13 cellular contexts compared by ENCODE assay signal in the genomic region with DNA sequence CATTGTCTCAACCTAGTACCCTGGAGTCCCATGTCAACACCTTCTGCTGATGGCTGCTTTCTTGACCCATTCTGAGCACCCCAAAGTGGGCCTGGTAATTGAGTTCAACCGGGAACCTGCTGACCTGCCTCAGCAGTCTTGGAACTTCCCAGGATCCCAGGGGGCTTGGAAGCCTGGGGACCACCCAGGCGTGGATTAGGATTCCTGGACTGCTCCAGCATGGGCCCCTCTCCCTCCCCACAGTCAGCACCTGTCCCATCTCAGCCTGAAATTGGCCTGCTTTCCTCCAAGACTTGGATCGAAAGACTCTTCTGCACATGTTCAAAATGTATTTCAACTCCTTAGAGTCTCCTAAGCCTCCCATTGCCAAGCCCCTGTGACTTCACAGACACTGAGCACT. TPM values are rescaled to one million over a fixed set of nuclear protein-coding genes. Genes with fewer than 3 reads are reported as not detected.
DNase-seq lines count a peak whose midpoint lies in the region; ATAC-seq and TF ChIP-seq lines count a peak whose summit lies in the region.
"Had no signal": no experiment of that assay in that cellular context is flagged by ENCODE, and none has a peak within 500 bp of the region (broad histone marks: within the 10 kb centered on the region; RNA-seq: fewer than 3 reads in every experiment).

No MANE protein-coding gene starts in this region.

- H3K4me3 ChIP-seq in SJCRH30 (no peak overlapping the region), prostate gland (no peak overlapping the region)
- H3K4me3 ChIP-seq in effector memory CD4-positive, alpha-beta T cell (ENCODE audit: insufficient read depth, low read depth, low read length, poor library complexity, severe bottlenecking), result no peak overlapping the region
- H3K4me3 ChIP-seq: HAP-1 had no signal

- ATAC-seq in left ventricle myocardium superior, result peak; percentile 45
- ATAC-seq in Right ventricle myocardium inferior, result no peak
- ATAC-seq: CD8-positive, alpha-beta T cell had no signal

- H3K9me3 ChIP-seq in SJCRH30 (replicated peaks) (no peaks in the 10 kb centered on the region), prostate gland (no peaks in the 10 kb centered on the region)
- H3K9me3 ChIP-seq in effector memory CD4-positive, alpha-beta T cell (ENCODE audit: control insufficient read depth, low read length), result no peaks in the 10 kb centered on the region
- H3K9me3 ChIP-seq: HAP-1 had no signal

- no peaks in the 10 kb centered on the region for H3K9me3 Mint-ChIP-seq in dendritic cell treated with granulocyte-macrophage colony-stimulating factor and Interleukin-4, amounts not matched to agents 40 ng/mL and 50 ng/mL, for 4 days
- no peaks in the 10 kb centered on the region for H3K9me3 Mint-ChIP-seq in type B pancreatic cell
- H3K9me3 Mint-ChIP-seq: CD8-positive, alpha-beta T cell had no signal

- H3K36me3 ChIP-seq in SJCRH30 (no peaks in the 10 kb centered on the region), prostate gland (no peaks in the 10 kb centered on the region)
- H3K36me3 ChIP-seq in effector memory CD4-positive, alpha-beta T cell (ENCODE audit: control insufficient read depth, insufficient read depth, low read length), result no peaks in the 10 kb centered on the region
- H3K36me3 ChIP-seq: HAP-1 had no signal

- H3K27ac ChIP-seq in SJCRH30 (no peak overlapping the region), prostate gland (no peak overlapping the region)
- no peak overlapping the region for H3K27ac ChIP-seq in effector memory CD4-positive, alpha-beta T cell (ENCODE audit: insufficient read depth, low read length, poor library complexity, severe bottlenecking)
- H3K27ac ChIP-seq: 22Rv1, C4-2B had no signal

- H3K4me3 Mint-ChIP-seq in dendritic cell treated with granulocyte-macrophage colony-stimulating factor and Interleukin-4, amounts not matched to agents 40 ng/mL and 50 ng/mL, for 4 days, result no peak overlapping the region
- no peak overlapping the region for H3K4me3 Mint-ChIP-seq in type B pancreatic cell
- H3K4me3 Mint-ChIP-seq: CD8-positive, alpha-beta T cell had no signal

- no peaks in the 10 kb centered on the region for H3K27me3 Mint-ChIP-seq in dendritic cell treated with granulocyte-macrophage colony-stimulating factor and Interleukin-4, amounts not matched to agents 40 ng/mL and 50 ng/mL, for 4 days
- no peaks in the 10 kb centered on the region for H3K27me3 Mint-ChIP-seq in type B pancreatic cell

- 79% methylated on average over 3 of the region's 3 CpGs for WGBS in prostate gland

- intact Hi-C loops in left ventricle myocardium superior (cut with micrococcal nuclease) (no loop called here), Right ventricle myocardium inferior (cut with DNase I) (no loop called here), prostate gland (cut with DNase I) (no loop called here)
- intact Hi-C loops in dendritic cell treated with granulocyte-macrophage colony-stimulating factor and Interleukin-4, amounts not matched to agents 40 ng/mL and 50 ng/mL, for 4 days (cut with micrococcal nuclease), result loop anchor here (10.0 kb wide), 1 partner anchor 139 kb away; a partner anchor contains a TSS

- DNase-seq in left ventricle myocardium superior, result no peak
- no peak for DNase-seq in Right ventricle myocardium inferior (ENCODE audit: missing footprints)
- peak; percentile 51 to 60 for DNase-seq in SJCRH30
- no peak for DNase-seq in type B pancreatic cell (ENCODE audit: extremely low spot score, unreplicated experiment)
- no peak for DNase-seq in effector memory CD4-positive, alpha-beta T cell
- no peak for DNase-seq in activated naive CD4-positive, alpha-beta T cell treated with anti-CD3 and anti-CD28 coated beads, Interleukin-2, amount 50 U/mL, for 16 hours
- DNase-seq in prostate gland (ENCODE audit: low spot score), result no peak
- DNase-seq: CD8-positive, alpha-beta T cell; COR-L47 had no signal

- no peaks in the 10 kb centered on the region for H3K36me3 Mint-ChIP-seq in dendritic cell treated with granulocyte-macrophage colony-stimulating factor and Interleukin-4, amounts not matched to agents 40 ng/mL and 50 ng/mL, for 4 days (ENCODE audit: low read depth)
- H3K36me3 Mint-ChIP-seq in type B pancreatic cell, result no peaks in the 10 kb centered on the region
- H3K36me3 Mint-ChIP-seq: CD8-positive, alpha-beta T cell had no signal

- TF ChIP-seq CTCF in type B pancreatic cell (conservative IDR thresholded peaks at IDR 0.05) (no peak), prostate gland (IDR thresholded peaks at IDR 0.05) (no peak)

- H3K27me3 ChIP-seq in SJCRH30, result no peaks in the 10 kb centered on the region
- H3K27me3 ChIP-seq in effector memory CD4-positive, alpha-beta T cell (replicated peaks; ENCODE audit: control insufficient read depth, insufficient read depth, low read length, poor library complexity, severe bottlenecking), result peaks cover 3% of the 10 kb centered on the region
- H3K27me3 ChIP-seq in prostate gland (replicated peaks; ENCODE audit: insufficient read depth), result no peaks in the 10 kb centered on the region

- H3K4me1 ChIP-seq in SJCRH30, result peaks cover 22% of the 10 kb centered on the region
- H3K4me1 ChIP-seq in effector memory CD4-positive, alpha-beta T cell (ENCODE audit: control insufficient read depth, insufficient read depth, low read length, poor library complexity, severe bottlenecking), result no peaks in the 10 kb centered on the region
- no peaks in the 10 kb centered on the region for H3K4me1 ChIP-seq in prostate gland (replicated peaks)

- no peak for TF ChIP-seq POLR2A in prostate gland (IDR thresholded peaks at IDR 0.05)

- peaks cover 39% of the 10 kb centered on the region for H3K4me1 Mint-ChIP-seq in dendritic cell treated with granulocyte-macrophage colony-stimulating factor and Interleukin-4, amounts not matched to agents 40 ng/mL and 50 ng/mL, for 4 days (ENCODE audit: low read depth)
- H3K4me1 Mint-ChIP-seq in type B pancreatic cell (ENCODE audit: unreplicated experiment), result peaks cover 20% of the 10 kb centered on the region

- peak overlapping the region; percentile 83 for H3K27ac Mint-ChIP-seq in dendritic cell treated with granulocyte-macrophage colony-stimulating factor and Interleukin-4, amounts not matched to agents 40 ng/mL and 50 ng/mL, for 4 days
- H3K27ac Mint-ChIP-seq in type B pancreatic cell, result peak overlapping the region; percentile 18
- H3K27ac Mint-ChIP-seq: CD8-positive, alpha-beta T cell had no signal

RNA-seq across cellular contexts. Expression of a gene that starts 15.4 kb away (rescaled TPM):
- total RNA-seq in left ventricle myocardium superior, result 367 TPM
- total RNA-seq in Right ventricle myocardium inferior, result 360 TPM
- total RNA-seq in SJCRH30 (2014; rRNA removed; shearing (Covaris generic)), result 180 and 212 TPM in 2 replicates
- 54.6 and 63.4 TPM in 2 replicates for total RNA-seq in type B pancreatic cell (ENCODE audit: low replicate concordance)
- 100 to 1,000 TPM; 140 to 186 TPM for total RNA-seq in prostate gland

Comparison
In these comparisons a context has a peak if more than half of its experiments do, and no peak if none do; other contexts are left out.
1. DNase-seq: peak in SJCRH30 (2 of 2); none in left ventricle myocardium superior (single experiment), Right ventricle myocardium inferior (single experiment), type B pancreatic cell (single experiment), effector memory CD4-positive, alpha-beta T cell (0 of 3), activated naive CD4-positive, alpha-beta T cell treated with anti-CD3 and anti-CD28 coated beads, Interleukin-2, amount 50 U/mL, for 16 hours (single experiment) and prostate gland (single experiment).